In the genomic region with DNA sequence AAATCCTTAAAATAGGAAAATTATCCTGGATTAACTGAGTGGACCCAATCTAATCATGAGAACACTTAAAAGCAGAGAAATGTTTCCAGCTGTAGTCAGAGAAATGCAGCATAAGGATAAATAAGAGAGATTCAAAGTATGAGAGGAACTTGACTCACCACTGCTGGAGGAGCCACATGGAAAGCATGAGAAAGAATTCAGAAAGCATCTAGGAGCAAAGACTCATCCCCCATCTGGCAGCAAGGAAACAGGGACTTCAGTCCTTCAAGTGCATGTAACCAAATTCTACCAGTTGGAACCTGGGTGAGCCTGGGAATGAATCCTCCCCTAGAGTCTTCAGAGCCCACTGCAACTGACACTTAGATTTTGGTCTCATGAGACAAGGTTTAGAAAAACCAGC, we compare ENCODE assay signal across 13 cellular contexts. TPM values are rescaled to one million over a fixed set of nuclear protein-coding genes. Genes with fewer than 3 reads are reported as not detected.
DNase-seq lines count a peak whose midpoint lies in the region; ATAC-seq, FAIRE-seq and TF ChIP-seq lines count a peak whose summit lies in the region.
"Had no signal": no experiment of that assay in that cellular context is flagged by ENCODE, and none has a peak within 500 bp of the region (broad histone marks: within the 10 kb centered on the region; RNA-seq: fewer than 3 reads in every experiment).

No MANE protein-coding gene starts in this region.

- H4K20me1 ChIP-seq in OCI-LY7 (ENCODE audit: insufficient read depth, low read length) = no peaks in the 10 kb centered on the region

- TF ChIP-seq POLR2A in H54 (IDR thresholded peaks at IDR 0.05; ENCODE audit: low read depth, low read length) = no peak

- H3K9me2 ChIP-seq in OCI-LY7 (ENCODE audit: insufficient read depth, low read length) = no peaks in the 10 kb centered on the region

- no peak overlapping the region for H3K4me3 ChIP-seq in kidney epithelial cell (ENCODE audit: low read depth, low read length)
- no peak overlapping the region for H3K4me3 ChIP-seq in OCI-LY7 (ENCODE audit: low read depth, low read length, poor library complexity, severe bottlenecking)

- DNase-seq in ACHN = peak; percentile 13
- peak; percentile 1 for DNase-seq in H54 (ENCODE audit: insufficient read length, low spot score)
- DNase-seq in astrocyte of the hippocampus (ENCODE audit: low read depth, low spot score) = peak; percentile 78
- peak; percentile 19 for DNase-seq in kidney epithelial cell (ENCODE audit: low read depth)
- no peak for DNase-seq in G401 (ENCODE audit: low spot score)
- no peak for DNase-seq in OCI-LY7 (ENCODE audit: low spot score)
- no peak for DNase-seq in NCI-H128 (lab: John Stamatoyannopoulos, UW; ENCODE audit: unreplicated experiment)
- DNase-seq: COR-L47, midbrain, NCI-H526 treated with DMSO at 0.1 percent for 48 hours had no signal

- no peaks in the 10 kb centered on the region for H3K36me3 ChIP-seq in kidney epithelial cell (ENCODE audit: control insufficient read depth, insufficient read depth, low read length)
- 0 out of 2 replicates have a peak, but pooled peaks cover 4% of the 10 kb centered on the region for H3K36me3 ChIP-seq in OCI-LY7 (ENCODE audit: insufficient read depth, low read length)

- H3K79me2 ChIP-seq in OCI-LY7 (ENCODE audit: insufficient read depth, low read depth, low read length) = no peaks in the 10 kb centered on the region

- peak; percentile 70 for FAIRE-seq in H54 (lab: Jason Lieb, UNC)

- no peak overlapping the region for H2AFZ ChIP-seq in OCI-LY7 (ENCODE audit: low read length)

- no peak overlapping the region for H3K27ac ChIP-seq in OCI-LY7 (ENCODE audit: low read depth, low read length, poor library complexity, severe bottlenecking)
- H3K27ac ChIP-seq: epithelial cell of prostate had no signal

- H3K27me3 ChIP-seq in kidney epithelial cell (ENCODE audit: control insufficient read depth, insufficient read depth, low read length) = no peaks in the 10 kb centered on the region

- intact Hi-C loops in OCI-LY7 (cut with micrococcal nuclease; ENCODE audit: unreplicated experiment) = loop anchor here (5.0 kb wide), 2 partner anchors 42 to 167 kb away; a partner anchor contains a TSS

- CTCF ChIA-PET in OCI-LY7 (lab: Charles Lee; ENCODE audit: unreplicated experiment) = interaction anchor here (0.6 kb wide), 1 partner anchor 132 kb away, joined by 5 read pairs; no protein-coding TSS in a partner anchor

- no TSS peak for BruUV-seq in OCI-LY7 (replicated peaks; lab: Mats Ljungman, UMichigan)

- H3K9me3 ChIP-seq in OCI-LY7 (ENCODE audit: low read length) = no peaks in the 10 kb centered on the region

- no peak for ATAC-seq in HG02798 (IDR thresholded peaks at IDR 0.05; ENCODE audit: poor library complexity, unreplicated experiment)
- ATAC-seq: HCT116 had no signal

- H3K4me2 ChIP-seq in OCI-LY7 (ENCODE audit: low read length) = no peak overlapping the region

- POLR2A ChIA-PET in OCI-LY7 (lab: Charles Lee) = interaction anchor here (1.3 to 1.7 kb wide), 3 partner anchors 10 to 31 kb away, joined by 3 to 6 read pairs (median 4); no protein-coding TSS in a partner anchor

- H3K4me1 ChIP-seq in OCI-LY7 (ENCODE audit: insufficient read depth, low read length, poor library complexity, severe bottlenecking) = no peaks in the 10 kb centered on the region

- in situ Hi-C loops in ACHN (cut with HindIII; ENCODE audit: low pct_ligation_motif_present, low pct_unique_long_range_greater_than_20kb, low sequenced_read_pairs) (no loop called here), G401 (cut with HindIII; ENCODE audit: low sequenced_read_pairs) (no loop called here)

- TF ChIP-seq CTCF in kidney epithelial cell (IDR thresholded peaks at IDR 0.05; ENCODE audit: insufficient read depth, low read length, poor library complexity, severe bottlenecking) (no peak), OCI-LY7 (conservative IDR thresholded peaks at IDR 0.05; ENCODE audit: low read length) (no peak)

RNA-seq across cellular contexts. Expression of a gene that starts 33.7 kb away (rescaled TPM):
- total RNA-seq in kidney epithelial cell = 33.1 and 36.2 TPM in 2 replicates
- total RNA-seq in G401 (2014; rRNA removed; shearing (Covaris generic)) = 14.8 and 21.7 TPM in 2 replicates
- total RNA-seq in OCI-LY7 (2014; rRNA removed; shearing (Covaris generic)) = 11.1 and 16.2 TPM in 2 replicates
- total RNA-seq in OCI-LY7 (2022) = 26.3 and 31.1 TPM in 2 replicates

RNA-seq across cellular contexts. Expression of a gene that starts 43.0 kb away (rescaled TPM):
- 48.6 and 66.3 TPM in 2 replicates for total RNA-seq in kidney epithelial cell
- total RNA-seq in G401 (2014; rRNA removed; shearing (Covaris generic)) = 35.3 and 47.4 TPM in 2 replicates
- total RNA-seq in OCI-LY7 (2014; rRNA removed; shearing (Covaris generic)) = 18.6 and 20.1 TPM in 2 replicates
- total RNA-seq in OCI-LY7 (2022) = 37.1 and 41.9 TPM in 2 replicates

Comparison
In these comparisons a context has a peak if more than half of its experiments do, and no peak if none do; other contexts are left out.
1. DNase-seq: peak in ACHN (single experiment), H54 (single experiment), astrocyte of the hippocampus (single experiment) and kidney epithelial cell (single experiment); none in G401 (single experiment), OCI-LY7 (single experiment) and NCI-H128 (single experiment).